1 cellular context compared by ENCODE assay signal in genomic region chr7:21200513-21200912, GRCh38.
TF ChIP-seq lines count a peak whose summit lies in the region.

No MANE protein-coding gene starts in this region.

TF ChIP-seq in neural cell, 6 proteins besides CTCF, POLR2A, EP300 and RAD21 (continued from another document):
- TF ChIP-seq REST (IDR thresholded peaks at IDR 0.05; ENCODE audit: borderline replicate concordance) (peak; percentile 88), POLR2AphosphoS5 (IDR thresholded peaks at IDR 0.05) (peak; percentile 89)
